ENCODE assay signal across 9 cellular contexts in genomic region chr5:170572453-170572852, GRCh38.
A peak's percentile ranks its signal among the peaks of the same experiment; 100 is the strongest.
DNase-seq lines count a peak whose midpoint lies in the region; ATAC-seq lines count a peak whose summit lies in the region.
"Had no signal": no experiment of that assay in that cellular context is flagged by ENCODE, and none has a peak within 500 bp of the region (broad histone marks: within the 10 kb centered on the region; RNA-seq: fewer than 3 reads in every experiment).

No MANE protein-coding gene starts in this region.

- peaks cover 38% of the 10 kb centered on the region for H3K27me3 Mint-ChIP-seq in activated naive CD8-positive, alpha-beta T cell treated with anti-CD3 and anti-CD28 coated beads, Interleukin-2, amount 10 ng/mL, durations not matched to agents 7 days and 5 days

- peaks cover 2% of the 10 kb centered on the region for H3K9me3 Mint-ChIP-seq in activated naive CD8-positive, alpha-beta T cell treated with anti-CD3 and anti-CD28 coated beads, Interleukin-2, amount 10 ng/mL, durations not matched to agents 7 days and 5 days

- H3K4me3 Mint-ChIP-seq in activated naive CD8-positive, alpha-beta T cell treated with anti-CD3 and anti-CD28 coated beads, Interleukin-2, amount 10 ng/mL, durations not matched to agents 7 days and 5 days, result peak overlapping the region; percentile 28

- ATAC-seq in HG03439 (IDR thresholded peaks at IDR 0.05; ENCODE audit: unreplicated experiment), result peak; percentile 79
- peak; percentile 54 for ATAC-seq in activated naive CD8-positive, alpha-beta T cell treated with anti-CD3 and anti-CD28 coated beads, Interleukin-2, amount 10 ng/mL, durations not matched to agents 7 days and 5 days (ENCODE audit: low read depth)

- H3K4me1 Mint-ChIP-seq in activated naive CD8-positive, alpha-beta T cell treated with anti-CD3 and anti-CD28 coated beads, Interleukin-2, amount 10 ng/mL, durations not matched to agents 7 days and 5 days, result peaks cover 9% of the 10 kb centered on the region

- DNase-seq in activated T-cell treated with anti-CD3 and anti-CD28 coated beads for 48 hours (ENCODE audit: low read depth) (peak; percentile 69), pons (ENCODE audit: low spot score) (no peak), AG20443 (ENCODE audit: low spot score) (no peak), NCI-H524 treated with DMSO at 0.1 percent for 48 hours (lab: John Stamatoyannopoulos, UW) (no peak)
- DNase-seq in activated T-cell treated with anti-CD3 and anti-CD28 coated beads, Interleukin-2, amount 50 U/mL, for 1 hour, result no peak
- no peak for DNase-seq in activated naive CD8-positive, alpha-beta T cell treated with anti-CD3 and anti-CD28 coated beads, Interleukin-2, amount 10 ng/mL, durations not matched to agents 7 days and 5 days
- peak; percentile 46 to 78 for DNase-seq in stimulated activated CD8-positive, alpha-beta memory T cell treated with anti-CD3 and anti-CD28 coated beads, Interleukin-7, amount 100 ng/mL, for 48 hours (ENCODE audit: extremely low read depth in 1 of 2, low read depth in 1 of 2)
- DNase-seq: DND-41 had no signal

- POLR2A ChIA-PET in activated naive CD8-positive, alpha-beta T cell treated with anti-CD3 and anti-CD28 coated beads, Interleukin-2, amount 10 ng/mL, durations not matched to agents 7 days and 5 days (lab: Charles Lee), result no interaction called here

- H3K36me3 Mint-ChIP-seq in activated naive CD8-positive, alpha-beta T cell treated with anti-CD3 and anti-CD28 coated beads, Interleukin-2, amount 10 ng/mL, durations not matched to agents 7 days and 5 days, result no peaks in the 10 kb centered on the region

- no peak overlapping the region for H3K27ac Mint-ChIP-seq in activated naive CD8-positive, alpha-beta T cell treated with anti-CD3 and anti-CD28 coated beads, Interleukin-2, amount 10 ng/mL, durations not matched to agents 7 days and 5 days

Comparison
In these comparisons a context has a peak if more than half of its experiments do, and no peak if none do; other contexts are left out.
1. DNase-seq: peak in activated T-cell treated with anti-CD3 and anti-CD28 coated beads for 48 hours (single experiment) and stimulated activated CD8-positive, alpha-beta memory T cell treated with anti-CD3 and anti-CD28 coated beads, Interleukin-7, amount 100 ng/mL, for 48 hours (2 of 2); none in activated T-cell treated with anti-CD3 and anti-CD28 coated beads, Interleukin-2, amount 50 U/mL, for 1 hour (single experiment), activated naive CD8-positive, alpha-beta T cell treated with anti-CD3 and anti-CD28 coated beads, Interleukin-2, amount 10 ng/mL, durations not matched to agents 7 days and 5 days (single experiment), pons (single experiment), AG20443 (single experiment) and NCI-H524 treated with DMSO at 0.1 percent for 48 hours (single experiment).